26 cellular contexts compared by ENCODE assay signal in genomic region chr6:28167926-28168325, GRCh38.
"Had no signal": no experiment of that assay in that cellular context is flagged by ENCODE, and none has a peak within 500 bp of the region (broad histone marks: within the 10 kb centered on the region; RNA-seq: fewer than 3 reads in every experiment).

No MANE protein-coding gene starts in this region.

- H3K4me1 Mint-ChIP-seq: immature natural killer cell, memory B cell had no signal

- H3K36me3 ChIP-seq: neutrophil, pancreas, right lobe of liver, upper lobe of right lung, uterus had no signal

- FAIRE-seq: colon, frontal cortex, pancreas, small intestine had no signal

- DNase-seq: dorsolateral prefrontal cortex; effector CD4-positive, alpha-beta T cell; hypothalamus; immature natural killer cell; islet precursor cell; kidney glomerular epithelial cell; left ventricle myocardium superior; pancreas; retina; right lobe of liver; small intestine; stimulated activated CD4-positive, alpha-beta T cell treated with anti-CD3 and anti-CD28 coated beads, Interleukin-15, amount 100 ng/mL, for 24 hours; stimulated activated CD4-positive, alpha-beta T cell treated with anti-CD3 and anti-CD28 coated beads, Interleukin-2, amount 100 ng/mL, for 48 hours; stimulated activated naive CD4-positive, alpha-beta T cell; substantia nigra; testis; tibial artery; upper lobe of right lung; uterus had no signal

- H3K27ac Mint-ChIP-seq: immature natural killer cell; memory B cell; natural killer cell treated with Interleukin-12 subunit alpha and Interleukin-12 subunit beta and Interleukin-15 and Interleukin-18, amount 100 ng/mL, for 72 hours had no signal

- H3K4me1 ChIP-seq: pancreas, right lobe of liver, testis, tibial artery, upper lobe of right lung, uterus had no signal

- H3K27me3 ChIP-seq: dorsolateral prefrontal cortex, pancreas, right lobe of liver, testis, tibial artery, upper lobe of right lung, uterus had no signal

- H3K4me3 Mint-ChIP-seq: immature natural killer cell; memory B cell; natural killer cell treated with Interleukin-12 subunit alpha and Interleukin-12 subunit beta and Interleukin-15 and Interleukin-18, amount 100 ng/mL, for 72 hours; neural crest cell had no signal

- ATAC-seq: left ventricle myocardium superior; natural killer cell treated with Interleukin-12 subunit alpha and Interleukin-12 subunit beta and Interleukin-15 and Interleukin-18, amount 100 ng/mL, for 72 hours; pancreas; right lobe of liver; upper lobe of right lung had no signal

- H3K9me3 ChIP-seq: neutrophil, pancreas, right lobe of liver, testis, tibial artery, upper lobe of right lung, uterus had no signal

- H3K4me3 ChIP-seq: dorsolateral prefrontal cortex, lung, pancreas, right lobe of liver, testis, tibial artery, upper lobe of right lung, uterus had no signal

- H3K27me3 Mint-ChIP-seq: memory B cell had no signal

- H3K27ac ChIP-seq: dorsolateral prefrontal cortex, neutrophil, pancreas, right lobe of liver, testis, tibial artery, upper lobe of right lung, uterus had no signal

- H3K9me3 Mint-ChIP-seq: immature natural killer cell; natural killer cell treated with Interleukin-12 subunit alpha and Interleukin-12 subunit beta and Interleukin-15 and Interleukin-18, amount 100 ng/mL, for 72 hours; neural crest cell had no signal
